Comparison of ENCODE assay signal across 13 cellular contexts in the genomic region with DNA sequence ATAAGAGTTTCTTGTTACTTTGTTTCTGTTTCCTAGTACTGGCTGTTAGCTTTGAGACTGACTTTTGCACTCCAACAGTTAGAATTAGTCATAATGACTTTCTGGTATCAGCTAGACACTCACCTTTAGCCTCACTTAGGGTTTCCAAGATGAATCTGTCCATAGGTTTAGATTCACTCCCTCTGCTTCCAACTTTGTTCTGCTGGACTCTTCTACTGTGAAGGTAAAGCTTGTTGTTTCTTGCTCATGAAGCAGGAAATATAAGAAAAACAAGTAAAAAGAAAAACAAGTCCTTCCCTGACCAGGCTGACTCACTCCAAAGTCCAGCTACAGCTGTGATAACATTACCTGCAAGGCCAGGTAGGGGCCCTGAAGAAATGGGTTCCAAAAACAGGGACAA.
DNase-seq lines count a peak whose midpoint lies in the region; ATAC-seq, FAIRE-seq and TF ChIP-seq lines count a peak whose summit lies in the region.
"Had no signal": no experiment of that assay in that cellular context is flagged by ENCODE, and none has a peak within 500 bp of the region (broad histone marks: within the 10 kb centered on the region; RNA-seq: fewer than 3 reads in every experiment).

No MANE protein-coding gene starts in this region.

- peak; percentile 53 to 69 for ATAC-seq in activated naive CD4-positive, alpha-beta T cell treated with anti-CD3 and anti-CD28 coated beads, Interleukin-2, amount 50 U/mL, for 72 hours

- H2AFZ ChIP-seq in smooth muscle cell (ENCODE audit: low read depth) = no peak overlapping the region

- TF ChIP-seq POLR2A in GM12891 (IDR thresholded peaks at IDR 0.05; ENCODE audit: low read depth, low read length) (no peak), Peyer's patch (IDR thresholded peaks at IDR 0.05) (no peak)

- peak; percentile 5 for FAIRE-seq in GM12891 (lab: Jason Lieb, UNC)

- H3K4me1 ChIP-seq in mucosa of stomach (ENCODE audit: control insufficient read depth, insufficient read depth, low read length) (peaks cover 22% of the 10 kb centered on the region), Peyer's patch (peaks cover 0 to 9% (median 0%) of the 10 kb centered on the region in 4 donors), smooth muscle cell (ENCODE audit: low read depth) (no peaks in the 10 kb centered on the region)
- H3K4me1 ChIP-seq: BLaER1 treated with 17β-estradiol and CSF1 and Interleukin-3, amounts not matched to agents 10 nM and 100 nM had no signal

- TF ChIP-seq CTCF in 22Rv1 (IDR thresholded peaks at IDR 0.05) (no peak), Peyer's patch (IDR thresholded peaks at IDR 0.05) (no peak), smooth muscle cell (IDR thresholded peaks at IDR 0.05; ENCODE audit: borderline replicate concordance, insufficient read depth, poor library complexity, severe bottlenecking) (no peak)

- H3K4me3 ChIP-seq in mucosa of stomach (ENCODE audit: low read length) (no peak overlapping the region), Peyer's patch (peak overlapping the region in 1 of 4 donors; percentile 57), smooth muscle cell (no peak overlapping the region)
- H3K4me3 ChIP-seq: BLaER1 treated with 17β-estradiol and CSF1 and Interleukin-3, amounts not matched to agents 10 nM and 100 nM had no signal

- H3K36me3 Mint-ChIP-seq in activated naive CD4-positive, alpha-beta T cell treated with anti-CD3 and anti-CD28 coated beads, Interleukin-2, amount 50 U/mL, for 72 hours = peaks cover 0 to 9% of the 10 kb centered on the region in 2 donors

- H3K36me3 ChIP-seq in mucosa of stomach (ENCODE audit: control insufficient read depth, insufficient read depth, low read length) (no peaks in the 10 kb centered on the region), Peyer's patch (no peaks in the 10 kb centered on the region), smooth muscle cell (ENCODE audit: low read depth) (no peaks in the 10 kb centered on the region)
- H3K36me3 ChIP-seq: BLaER1 treated with 17β-estradiol and CSF1 and Interleukin-3, amounts not matched to agents 10 nM and 100 nM had no signal

- peak overlapping the region in 1 of 2 donors; percentile 98 for H3K27ac Mint-ChIP-seq in activated naive CD4-positive, alpha-beta T cell treated with anti-CD3 and anti-CD28 coated beads, Interleukin-2, amount 50 U/mL, for 72 hours
- H3K27ac Mint-ChIP-seq: nephron had no signal

- H3K9me3 ChIP-seq in mucosa of stomach (ENCODE audit: control insufficient read depth, low read length) (no peaks in the 10 kb centered on the region), Peyer's patch (no peaks in the 10 kb centered on the region), smooth muscle cell (replicated peaks; ENCODE audit: low read depth) (no peaks in the 10 kb centered on the region)
- H3K9me3 ChIP-seq: BLaER1 treated with 17β-estradiol and CSF1 and Interleukin-3, amounts not matched to agents 10 nM and 100 nM had no signal

- peak overlapping the region; percentile 36; the same call in 1 of the 2 replicates for H3K27ac ChIP-seq in 22Rv1
- H3K27ac ChIP-seq in substantia nigra (ENCODE audit: low read depth, low read length, poor library complexity, severe bottlenecking) = no peak overlapping the region
- H3K27ac ChIP-seq in Peyer's patch = peak overlapping the region in 2 of 4 donors; percentile 89 to 93
- H3K27ac ChIP-seq in smooth muscle cell (ENCODE audit: low read depth) = no peak overlapping the region
- H3K27ac ChIP-seq: BLaER1 treated with 17β-estradiol and CSF1 and Interleukin-3, amounts not matched to agents 10 nM and 100 nM had no signal

- H3K27me3 ChIP-seq in mucosa of stomach (ENCODE audit: control insufficient read depth, insufficient read depth, low read length) (no peaks in the 10 kb centered on the region), Peyer's patch (no peaks in the 10 kb centered on the region), smooth muscle cell (ENCODE audit: low read depth) (no peaks in the 10 kb centered on the region)
- H3K27me3 ChIP-seq: BLaER1 treated with 17β-estradiol and CSF1 and Interleukin-3, amounts not matched to agents 10 nM and 100 nM had no signal

- H3K9ac ChIP-seq in mucosa of stomach (ENCODE audit: low read length) = peak overlapping the region; percentile 22
- H3K9ac ChIP-seq in smooth muscle cell (ENCODE audit: low read depth) = no peak overlapping the region
- H3K9ac ChIP-seq: BLaER1 treated with 17β-estradiol and CSF1 and Interleukin-3, amounts not matched to agents 10 nM and 100 nM had no signal

- H3K4me2 ChIP-seq in smooth muscle cell = no peak overlapping the region
- H3K4me2 ChIP-seq: BLaER1 treated with 17β-estradiol and CSF1 and Interleukin-3, amounts not matched to agents 10 nM and 100 nM had no signal

- no peaks in the 10 kb centered on the region for H3F3A ChIP-seq in smooth muscle cell (ENCODE audit: low read depth)

- no peaks in the 10 kb centered on the region for H4K20me1 ChIP-seq in smooth muscle cell (ENCODE audit: low read depth)
- H4K20me1 ChIP-seq: BLaER1 treated with 17β-estradiol and CSF1 and Interleukin-3, amounts not matched to agents 10 nM and 100 nM had no signal

- H3K79me2 ChIP-seq in smooth muscle cell (ENCODE audit: low read depth) = no peaks in the 10 kb centered on the region

- DNase-seq in GM12891 (ENCODE audit: insufficient read length, low spot score) (no peak), substantia nigra (lab: John Stamatoyannopoulos, UW) (no peak), Peyer's patch (no peak), NCI-H2227 treated with DMSO at 0.1 percent for 48 hours (lab: John Stamatoyannopoulos, UW) (no peak), smooth muscle cell (lab: John Stamatoyannopoulos, UW; ENCODE audit: unreplicated experiment) (no peak)
- DNase-seq in activated naive CD4-positive, alpha-beta T cell treated with anti-CD3 and anti-CD28 coated beads, Interleukin-2, amount 50 U/mL, for 72 hours (ENCODE audit: low spot score in 2 of 2) = no peak
- DNase-seq: amniotic stem cell, NCI-H446, SHP77 treated with DMSO at 0.1 percent for 48 hours had no signal

- no peaks in the 10 kb centered on the region for H3K9me3 Mint-ChIP-seq in activated naive CD4-positive, alpha-beta T cell treated with anti-CD3 and anti-CD28 coated beads, Interleukin-2, amount 50 U/mL, for 72 hours
- H3K9me3 Mint-ChIP-seq: nephron had no signal

TF ChIP-seq in GM12891, 5 proteins besides CTCF, POLR2A, EP300 and RAD21:
- TF ChIP-seq POLR2AphosphoS5 (IDR thresholded peaks at IDR 0.05; ENCODE audit: low read depth, low read length) (no peak), TAF1 (IDR thresholded peaks at IDR 0.05; ENCODE audit: low read depth, low read length) (no peak), PAX5 (IDR thresholded peaks at IDR 0.05; ENCODE audit: insufficient read depth, low read length, severe bottlenecking) (no peak), POU2F2 (IDR thresholded peaks at IDR 0.05; ENCODE audit: low read depth, low read length) (no peak), SPI1 (IDR thresholded peaks at IDR 0.05; ENCODE audit: low read depth, low read length) (no peak)
